Comparison of ENCODE assay signal across 25 cellular contexts in genomic region chr12:8444536-8445278, GRCh38. TPM values are rescaled to one million over a fixed set of nuclear protein-coding genes. Genes with fewer than 3 reads are reported as not detected.
"Had no signal": no experiment of that assay in that cellular context is flagged by ENCODE, and none has a peak within 500 bp of the region (broad histone marks: within the 10 kb centered on the region; RNA-seq: fewer than 3 reads in every experiment).

No MANE protein-coding gene starts in this region.

RNA-seq across cellular contexts. Expression of gene CLEC6A, which starts 11.1 kb away (rescaled TPM):
- total RNA-seq: dermis blood vessel endothelial cell; endothelial cell of umbilical vein; epithelial cell of proximal tubule; esophagus muscularis mucosa; fibroblast of lung; foreskin keratinocyte; gastroesophageal sphincter; heart left ventricle; hepatocyte; kidney; left cardiac atrium; left ventricle myocardium inferior; mammary epithelial cell; mesenteric fat pad; myocyte; naive thymus-derived CD8-positive, alpha-beta T cell; osteocyte; prostate gland; right atrium auricular region; sciatic nerve; smooth muscle cell; stomach; subcutaneous adipose tissue; temporal lobe; ureter had no signal
